19 cellular contexts compared by ENCODE assay signal in genomic region chr20:11173936-11174335, GRCh38.
DNase-seq lines count a peak whose midpoint lies in the region; ATAC-seq, FAIRE-seq and TF ChIP-seq lines count a peak whose summit lies in the region.
"Had no signal": no experiment of that assay in that cellular context is flagged by ENCODE, and none has a peak within 500 bp of the region (broad histone marks: within the 10 kb centered on the region; RNA-seq: fewer than 3 reads in every experiment).

No MANE protein-coding gene starts in this region.

- H3K36me3 Mint-ChIP-seq in GM23338 (ENCODE audit: low read depth) (no peaks in the 10 kb centered on the region), astrocyte (ENCODE audit: low read depth, unreplicated experiment) (no peaks in the 10 kb centered on the region)
- H3K36me3 Mint-ChIP-seq in CD4-positive, alpha-beta T cell (ENCODE audit: low read depth) = no peaks in the 10 kb centered on the region
- H3K36me3 Mint-ChIP-seq in activated CD4-positive, alpha-beta memory T cell treated with anti-CD3 and anti-CD28 coated beads for 36 hours = no peaks in the 10 kb centered on the region
- H3K36me3 Mint-ChIP-seq: CD8-positive, alpha-beta memory T cell had no signal

- H3K9me2 ChIP-seq in GM23338 (ENCODE audit: insufficient read depth) = peaks cover 5% of the 10 kb centered on the region

- no peaks in the 10 kb centered on the region for H3K36me3 ChIP-seq in GM23338 (ENCODE audit: insufficient read depth)
- H3K36me3 ChIP-seq in astrocyte (ENCODE audit: insufficient read depth, low read length) = no peaks in the 10 kb centered on the region
- H3K36me3 ChIP-seq in keratinocyte (ENCODE audit: control insufficient read depth in 2 of 2, extremely low read depth in 1 of 2, insufficient read depth in 2 of 2, low read length in 2 of 2) = no peaks in the 10 kb centered on the region
- H3K36me3 ChIP-seq: BLaER1 treated with 17β-estradiol and CSF1 and Interleukin-3, amounts not matched to agents 10 nM and 100 nM had no signal

- H3K9me3 ChIP-seq in astrocyte (ENCODE audit: insufficient read depth, low read depth, low read length) (no peaks in the 10 kb centered on the region), keratinocyte (ENCODE audit: control insufficient read depth, low read depth, low read length) (no peaks in the 10 kb centered on the region)
- H3K9me3 ChIP-seq in CD4-positive, alpha-beta T cell (ENCODE audit: control insufficient read depth, low read length) = no peaks in the 10 kb centered on the region
- H3K9me3 ChIP-seq: BLaER1 treated with 17β-estradiol and CSF1 and Interleukin-3, amounts not matched to agents 10 nM and 100 nM had no signal

- no peak for DNase-seq in GM23338 (ENCODE audit: low spot score)
- DNase-seq in astrocyte (ENCODE audit: low read depth) = peak; percentile 54
- DNase-seq in keratinocyte (ENCODE audit: low read depth, low spot score) = no peak
- no peak for DNase-seq in CD4-positive, alpha-beta T cell
- no peak for DNase-seq in activated CD4-positive, alpha-beta memory T cell treated with anti-CD3 and anti-CD28 coated beads for 36 hours
- DNase-seq: CD8-positive, alpha-beta memory T cell; COR-L47; DMS 273 treated with DMSO at 0.1 percent for 48 hours; DMS53; DND-41; EL; GM23248; HCEC 1CT had no signal

- no peak for ATAC-seq in GM23338
- ATAC-seq in GM21825 (IDR thresholded peaks at IDR 0.05; ENCODE audit: unreplicated experiment) = no peak
- ATAC-seq in CD4-positive, alpha-beta T cell (ENCODE audit: poor library complexity) = no peak
- ATAC-seq: GM12878 had no signal

- H3K4me2 ChIP-seq in GM23338 = no peak overlapping the region
- H3K4me2 ChIP-seq in astrocyte (ENCODE audit: low read length) = no peak overlapping the region
- H3K4me2 ChIP-seq in keratinocyte (ENCODE audit: control insufficient read depth, extremely low read depth, insufficient read depth, low read depth, low read length) = no peak overlapping the region
- H3K4me2 ChIP-seq: BLaER1 treated with 17β-estradiol and CSF1 and Interleukin-3, amounts not matched to agents 10 nM and 100 nM had no signal

- H3K4me3 ChIP-seq in GM23338 (no peak overlapping the region), astrocyte (ENCODE audit: insufficient read depth, low read depth, low read length) (no peak overlapping the region), keratinocyte (ENCODE audit: control insufficient read depth in 2 of 3, extremely low read depth in 1 of 3, insufficient read depth in 2 of 3, low read depth in 1 of 3, low read length in 3 of 3) (no peak overlapping the region)
- H3K4me3 ChIP-seq: BLaER1 treated with 17β-estradiol and CSF1 and Interleukin-3, amounts not matched to agents 10 nM and 100 nM; GM12878; GM23248 had no signal

- POLR2A ChIA-PET in CD4-positive, alpha-beta T cell (lab: Charles Lee) = no interaction called here
- POLR2A ChIA-PET in activated CD4-positive, alpha-beta memory T cell treated with anti-CD3 and anti-CD28 coated beads for 36 hours (lab: Charles Lee) = no interaction called here

- intact Hi-C loops in CD4-positive, alpha-beta T cell (cut with DNase I, micrococcal nuclease) = no loop called here
- intact Hi-C loops in activated CD4-positive, alpha-beta memory T cell treated with anti-CD3 and anti-CD28 coated beads for 36 hours (cut with micrococcal nuclease) = no loop called here

- H3K4me1 ChIP-seq in GM23338 (ENCODE audit: insufficient read depth) (peaks cover 5% of the 10 kb centered on the region; the same call in 1 of the 2 replicates), astrocyte (ENCODE audit: insufficient read depth, low read length) (peaks cover 4% of the 10 kb centered on the region), keratinocyte (ENCODE audit: control insufficient read depth, extremely low read depth, insufficient read depth, low read length) (peaks cover 19% of the 10 kb centered on the region)

- H3K9me1 ChIP-seq in keratinocyte (ENCODE audit: control insufficient read depth, extremely low read depth, insufficient read depth, low read length) = no peaks in the 10 kb centered on the region

- TF ChIP-seq CTCF in GM23338 (conservative IDR thresholded peaks at IDR 0.05; ENCODE audit: low read depth in 2 of 2) (no peak), astrocyte (IDR thresholded peaks at IDR 0.05; ENCODE audit: insufficient read depth, low read depth, low read length) (no peak), keratinocyte (optimal IDR thresholded peaks at IDR 0.05 in 1 of 3, IDR thresholded peaks at IDR 0.05 in 1 of 3, conservative IDR thresholded peaks at IDR 0.05 in 1 of 3; ENCODE audit: extremely low read depth in 1 of 3, insufficient read depth in 2 of 3, low read length in 3 of 3) (no peak)
- no peak for TF ChIP-seq CTCF in CD4-positive, alpha-beta T cell (IDR thresholded peaks at IDR 0.05)

- H3K27ac ChIP-seq in GM23338 (ENCODE audit: low read depth) (no peak overlapping the region), astrocyte (ENCODE audit: low read depth, low read length) (no peak overlapping the region), keratinocyte (ENCODE audit: control insufficient read depth, insufficient read depth, low read length) (no peak overlapping the region)
- no peak overlapping the region for H3K27ac ChIP-seq in CD4-positive, alpha-beta T cell (ENCODE audit: low read depth, low read length)
- H3K27ac ChIP-seq: BLaER1 treated with 17β-estradiol and CSF1 and Interleukin-3, amounts not matched to agents 10 nM and 100 nM; GM23248 had no signal

- dilution Hi-C loops in keratinocyte (cut with MboI; ENCODE audit: extremely low pct_ligation_motif_present, low sequenced_read_pairs) = no loop called here

- H3F3A ChIP-seq in GM23338 (replicated peaks; ENCODE audit: low read depth) = no peaks in the 10 kb centered on the region

- no peaks in the 10 kb centered on the region for H4K20me1 ChIP-seq in GM23338 (replicated peaks; ENCODE audit: insufficient read depth)
- H4K20me1 ChIP-seq in astrocyte (ENCODE audit: insufficient read depth, low read length) = no peaks in the 10 kb centered on the region
- no peaks in the 10 kb centered on the region for H4K20me1 ChIP-seq in keratinocyte (ENCODE audit: control insufficient read depth, extremely low read depth, insufficient read depth, low read length)
- H4K20me1 ChIP-seq: BLaER1 treated with 17β-estradiol and CSF1 and Interleukin-3, amounts not matched to agents 10 nM and 100 nM had no signal

- H3K27me3 ChIP-seq in GM23338 (ENCODE audit: insufficient read depth) (no peaks in the 10 kb centered on the region), astrocyte (ENCODE audit: insufficient read depth, low read length) (no peaks in the 10 kb centered on the region), keratinocyte (ENCODE audit: control insufficient read depth, extremely low read depth, insufficient read depth, low read length) (no peaks in the 10 kb centered on the region)
- no peaks in the 10 kb centered on the region for H3K27me3 ChIP-seq in CD4-positive, alpha-beta T cell (ENCODE audit: control insufficient read depth, insufficient read depth, low read length)
- H3K27me3 ChIP-seq: BLaER1 treated with 17β-estradiol and CSF1 and Interleukin-3, amounts not matched to agents 10 nM and 100 nM had no signal

- no peak overlapping the region for H3K27ac Mint-ChIP-seq in GM23338
- H3K27ac Mint-ChIP-seq in astrocyte (ENCODE audit: unreplicated experiment) = no peak overlapping the region
- no peak overlapping the region for H3K27ac Mint-ChIP-seq in CD4-positive, alpha-beta T cell
- no peak overlapping the region for H3K27ac Mint-ChIP-seq in activated CD4-positive, alpha-beta memory T cell treated with anti-CD3 and anti-CD28 coated beads for 36 hours
- H3K27ac Mint-ChIP-seq: B cell; CD8-positive, alpha-beta memory T cell had no signal

- CTCF ChIA-PET in CD4-positive, alpha-beta T cell (lab: Charles Lee) = no interaction called here
- CTCF ChIA-PET in activated CD4-positive, alpha-beta memory T cell treated with anti-CD3 and anti-CD28 coated beads for 36 hours (lab: Charles Lee) = no interaction called here

- H3K9ac ChIP-seq in astrocyte (ENCODE audit: low read length) = no peak overlapping the region
- H3K9ac ChIP-seq in keratinocyte (ENCODE audit: control insufficient read depth, extremely low read depth, insufficient read depth, low read length) = no peak overlapping the region
- H3K9ac ChIP-seq: BLaER1 treated with 17β-estradiol and CSF1 and Interleukin-3, amounts not matched to agents 10 nM and 100 nM; GM23248 had no signal

- H3K27me3 Mint-ChIP-seq in GM23338 (ENCODE audit: insufficient read depth, low read depth, poor library complexity) (no peaks in the 10 kb centered on the region), astrocyte (ENCODE audit: low read depth, unreplicated experiment) (no peaks in the 10 kb centered on the region)
- no peaks in the 10 kb centered on the region for H3K27me3 Mint-ChIP-seq in CD4-positive, alpha-beta T cell
- no peaks in the 10 kb centered on the region for H3K27me3 Mint-ChIP-seq in activated CD4-positive, alpha-beta memory T cell treated with anti-CD3 and anti-CD28 coated beads for 36 hours
- H3K27me3 Mint-ChIP-seq: B cell; CD8-positive, alpha-beta memory T cell had no signal

- H3K9me3 Mint-ChIP-seq in GM23338 = no peaks in the 10 kb centered on the region
- H3K9me3 Mint-ChIP-seq in astrocyte (ENCODE audit: unreplicated experiment) = peaks cover 2% of the 10 kb centered on the region
- no peaks in the 10 kb centered on the region for H3K9me3 Mint-ChIP-seq in CD4-positive, alpha-beta T cell
- H3K9me3 Mint-ChIP-seq in activated CD4-positive, alpha-beta memory T cell treated with anti-CD3 and anti-CD28 coated beads for 36 hours = no peaks in the 10 kb centered on the region

- H2AFZ ChIP-seq in GM23338 (0 out of 2 replicates have a peak overlapping the region, but pooled peaks have one; percentile 23), astrocyte (ENCODE audit: low read depth, low read length) (no peak overlapping the region), keratinocyte (ENCODE audit: control insufficient read depth, low read length) (no peak overlapping the region)
- H2AFZ ChIP-seq: GM23248 had no signal

- H3K4me3 Mint-ChIP-seq in GM23338 (no peak overlapping the region), astrocyte (ENCODE audit: unreplicated experiment) (no peak overlapping the region)
- H3K4me3 Mint-ChIP-seq in CD4-positive, alpha-beta T cell = no peak overlapping the region
- no peak overlapping the region for H3K4me3 Mint-ChIP-seq in activated CD4-positive, alpha-beta memory T cell treated with anti-CD3 and anti-CD28 coated beads for 36 hours
- H3K4me3 Mint-ChIP-seq: B cell; CD8-positive, alpha-beta memory T cell had no signal

- FAIRE-seq in astrocyte (lab: Jason Lieb, UNC) = no peak
- peak; percentile 49 for FAIRE-seq in keratinocyte (lab: Jason Lieb, UNC)
- FAIRE-seq: GM12878, GM19239, H54 had no signal

- H3K4me1 Mint-ChIP-seq in GM23338 (peaks cover 8% of the 10 kb centered on the region; the same call in 2 of the 3 replicates), astrocyte (ENCODE audit: low read depth, unreplicated experiment) (peaks cover 42% of the 10 kb centered on the region)
- no peaks in the 10 kb centered on the region for H3K4me1 Mint-ChIP-seq in CD4-positive, alpha-beta T cell (ENCODE audit: low read depth)
- H3K4me1 Mint-ChIP-seq in activated CD4-positive, alpha-beta memory T cell treated with anti-CD3 and anti-CD28 coated beads for 36 hours (ENCODE audit: low read depth) = no peaks in the 10 kb centered on the region
- H3K4me1 Mint-ChIP-seq: B cell; CD8-positive, alpha-beta memory T cell had no signal

- H3K79me2 ChIP-seq in GM23338 (replicated peaks; ENCODE audit: insufficient read depth) = no peaks in the 10 kb centered on the region
- H3K79me2 ChIP-seq in astrocyte (ENCODE audit: insufficient read depth, low read length) = no peaks in the 10 kb centered on the region
- no peaks in the 10 kb centered on the region for H3K79me2 ChIP-seq in keratinocyte (ENCODE audit: control insufficient read depth, insufficient read depth, low read length)
